Comparison of ENCODE assay signal across 1 cellular context in the genomic region with DNA sequence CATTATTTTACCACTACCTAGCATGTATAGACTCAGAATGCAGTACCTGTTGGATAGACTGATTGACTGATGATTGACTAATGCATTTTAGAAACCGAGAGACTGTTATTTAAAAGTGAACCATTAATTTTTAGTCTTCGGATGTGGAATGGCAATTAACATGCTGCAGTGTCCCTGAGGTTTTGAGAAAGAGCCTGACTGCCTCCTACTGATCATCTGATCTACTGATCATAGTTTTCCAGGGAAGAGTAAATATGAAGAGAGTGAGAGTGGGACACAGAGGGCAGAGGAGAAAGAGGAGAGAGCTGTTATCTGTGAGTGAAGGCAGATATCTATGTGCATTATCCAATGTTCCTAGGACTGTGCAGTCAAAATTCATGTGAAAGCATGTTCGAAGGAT.
TF ChIP-seq lines count a peak whose summit lies in the region.

No MANE protein-coding gene starts in this region.

TF ChIP-seq in GM23338, 12 proteins besides CTCF, POLR2A, EP300 and RAD21 (continued from another document):
- TF ChIP-seq, protein P1, sequence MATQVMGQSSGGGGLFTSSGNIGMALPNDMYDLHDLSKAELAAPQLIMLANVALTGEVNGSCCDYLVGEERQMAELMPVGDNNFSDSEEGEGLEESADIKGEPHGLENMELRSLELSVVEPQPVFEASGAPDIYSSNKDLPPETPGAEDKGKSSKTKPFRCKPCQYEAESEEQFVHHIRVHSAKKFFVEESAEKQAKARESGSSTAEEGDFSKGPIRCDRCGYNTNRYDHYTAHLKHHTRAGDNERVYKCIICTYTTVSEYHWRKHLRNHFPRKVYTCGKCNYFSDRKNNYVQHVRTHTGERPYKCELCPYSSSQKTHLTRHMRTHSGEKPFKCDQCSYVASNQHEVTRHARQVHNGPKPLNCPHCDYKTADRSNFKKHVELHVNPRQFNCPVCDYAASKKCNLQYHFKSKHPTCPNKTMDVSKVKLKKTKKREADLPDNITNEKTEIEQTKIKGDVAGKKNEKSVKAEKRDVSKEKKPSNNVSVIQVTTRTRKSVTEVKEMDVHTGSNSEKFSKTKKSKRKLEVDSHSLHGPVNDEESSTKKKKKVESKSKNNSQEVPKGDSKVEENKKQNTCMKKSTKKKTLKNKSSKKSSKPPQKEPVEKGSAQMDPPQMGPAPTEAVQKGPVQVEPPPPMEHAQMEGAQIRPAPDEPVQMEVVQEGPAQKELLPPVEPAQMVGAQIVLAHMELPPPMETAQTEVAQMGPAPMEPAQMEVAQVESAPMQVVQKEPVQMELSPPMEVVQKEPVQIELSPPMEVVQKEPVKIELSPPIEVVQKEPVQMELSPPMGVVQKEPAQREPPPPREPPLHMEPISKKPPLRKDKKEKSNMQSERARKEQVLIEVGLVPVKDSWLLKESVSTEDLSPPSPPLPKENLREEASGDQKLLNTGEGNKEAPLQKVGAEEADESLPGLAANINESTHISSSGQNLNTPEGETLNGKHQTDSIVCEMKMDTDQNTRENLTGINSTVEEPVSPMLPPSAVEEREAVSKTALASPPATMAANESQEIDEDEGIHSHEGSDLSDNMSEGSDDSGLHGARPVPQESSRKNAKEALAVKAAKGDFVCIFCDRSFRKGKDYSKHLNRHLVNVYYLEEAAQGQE (IDR thresholded peaks at IDR 0.05; ENCODE audit: unreplicated experiment), result no peak
- TF ChIP-seq CREB1 (CRISPR knock-in tag; IDR thresholded peaks at IDR 0.05; ENCODE audit: low read depth) (no peak), ZNF114 (CRISPR knock-in tag; IDR thresholded peaks at IDR 0.05) (no peak), JUNB (IDR thresholded peaks at IDR 0.05; ENCODE audit: unreplicated experiment) (no peak), STAT1 (IDR thresholded peaks at IDR 0.05; ENCODE audit: unreplicated experiment) (no peak), EZH2phosphoT487 (IDR thresholded peaks at IDR 0.05; ENCODE audit: unreplicated experiment) (no peak), EZH2 (IDR thresholded peaks at IDR 0.05; ENCODE audit: low read depth, unreplicated experiment) (no peak)
- TF ChIP-seq, protein P2, sequence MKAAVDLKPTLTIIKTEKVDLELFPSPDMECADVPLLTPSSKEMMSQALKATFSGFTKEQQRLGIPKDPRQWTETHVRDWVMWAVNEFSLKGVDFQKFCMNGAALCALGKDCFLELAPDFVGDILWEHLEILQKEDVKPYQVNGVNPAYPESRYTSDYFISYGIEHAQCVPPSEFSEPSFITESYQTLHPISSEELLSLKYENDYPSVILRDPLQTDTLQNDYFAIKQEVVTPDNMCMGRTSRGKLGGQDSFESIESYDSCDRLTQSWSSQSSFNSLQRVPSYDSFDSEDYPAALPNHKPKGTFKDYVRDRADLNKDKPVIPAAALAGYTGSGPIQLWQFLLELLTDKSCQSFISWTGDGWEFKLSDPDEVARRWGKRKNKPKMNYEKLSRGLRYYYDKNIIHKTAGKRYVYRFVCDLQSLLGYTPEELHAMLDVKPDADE (IDR thresholded peaks at IDR 0.05), result no peak
